14 cellular contexts compared by ENCODE assay signal in genomic region chr10:97154789-97155188, GRCh38. TPM values are rescaled to one million over a fixed set of nuclear protein-coding genes. Genes with fewer than 3 reads are reported as not detected.
"Had no signal": no experiment of that assay in that cellular context is flagged by ENCODE, and none has a peak within 500 bp of the region (broad histone marks: within the 10 kb centered on the region; RNA-seq: fewer than 3 reads in every experiment).

No MANE protein-coding gene starts in this region.

- H3K27ac ChIP-seq: upper lobe of left lung had no signal

- DNase-seq: activated B cell treated with CpG ODN at 0.5 μM for 24 hours; activated CD4-positive, alpha-beta T cell treated with anti-CD3 and anti-CD28 coated beads for 48 hours; activated CD8-positive, alpha-beta memory T cell treated with anti-CD3 and anti-CD28 coated beads, Interleukin-2, amount 50 U/mL, for 4 hours; activated CD8-positive, alpha-beta T cell treated with anti-CD3 and anti-CD28 coated beads, Interleukin-2, amount 10 ng/mL, durations not matched to agents 7 days and 5 days; activated T-cell treated with anti-CD3 and anti-CD28 coated beads, Interleukin-2, amount 50 U/mL, for 48 hours; amniotic stem cell; stimulated activated CD4-positive, alpha-beta T cell treated with anti-CD3 and anti-CD28 coated beads, Interleukin-1b, Interleukin-23, amount 100 ng/mL, for 48 hours; stimulated activated naive CD8-positive, alpha-beta T cell treated with anti-CD3 and anti-CD28 coated beads, Interleukin-15, amount 100 ng/mL, for 72 hours; upper lobe of left lung had no signal

- H3K9me3 ChIP-seq: upper lobe of left lung had no signal

- H3K4me1 ChIP-seq: upper lobe of left lung had no signal

- ATAC-seq: activated CD8-positive, alpha-beta T cell treated with anti-CD3 and anti-CD28 coated beads, Interleukin-2, amount 10 ng/mL, durations not matched to agents 7 days and 5 days; activated naive CD4-positive, alpha-beta T cell treated with anti-CD3 and anti-CD28 coated beads, Interleukin-2, amount 50 U/mL, for 72 hours; esophagus mucosa; stimulated activated naive CD8-positive, alpha-beta T cell treated with anti-CD3 and anti-CD28 coated beads, Interleukin-15, amount 100 ng/mL, for 72 hours had no signal

- H3K27me3 ChIP-seq: upper lobe of left lung had no signal

- FAIRE-seq: islet of Langerhans had no signal

- H3K4me3 ChIP-seq: lung, upper lobe of left lung had no signal

- H3K36me3 ChIP-seq: upper lobe of left lung had no signal

RNA-seq across cellular contexts. Expression of gene SLIT1, which starts 31.0 kb away (rescaled TPM):
- total RNA-seq: osteocyte had no signal
